Comparison of ENCODE assay signal across 13 cellular contexts in the genomic region with DNA sequence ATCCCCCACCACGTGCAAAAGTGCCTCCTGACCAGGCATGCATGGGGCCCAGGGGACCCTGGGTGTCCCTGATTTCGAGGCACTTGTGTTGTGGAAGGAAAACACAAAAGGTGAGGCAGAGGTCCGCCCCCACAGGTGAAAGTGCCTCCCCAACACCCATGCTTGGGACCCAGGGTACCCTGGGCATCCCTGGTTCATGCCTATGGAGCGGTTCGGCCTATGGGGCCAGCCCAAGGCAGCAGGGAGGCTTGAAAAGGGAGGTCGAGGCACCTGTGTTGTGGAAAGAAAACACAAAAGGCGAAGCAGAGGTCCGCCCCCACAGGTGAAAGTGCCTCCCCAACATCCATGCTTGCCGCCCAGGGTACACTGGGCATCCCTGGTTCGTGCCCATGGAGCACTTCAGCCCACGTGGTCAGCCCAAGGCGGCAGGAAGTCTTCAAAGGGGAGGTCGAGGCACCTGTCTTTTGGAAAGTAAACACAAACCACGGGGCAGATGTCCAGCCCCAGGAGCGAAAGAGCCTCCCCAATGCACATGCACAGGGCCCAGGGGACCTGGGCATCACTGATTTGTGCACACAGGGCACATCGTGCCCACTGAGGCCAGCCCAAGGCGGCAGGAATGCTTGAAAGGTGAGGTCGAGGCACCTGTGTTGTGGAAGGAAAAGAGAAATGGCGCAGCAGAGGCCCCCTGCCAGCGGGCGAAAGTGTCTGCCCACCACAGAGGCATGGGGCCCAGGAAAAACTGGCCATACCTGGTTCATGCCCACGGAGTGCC.
A peak's percentile ranks its signal among the peaks of the same experiment; 100 is the strongest.
DNase-seq lines count a peak whose midpoint lies in the region; ATAC-seq and TF ChIP-seq lines count a peak whose summit lies in the region.
"Had no signal": no experiment of that assay in that cellular context is flagged by ENCODE, and none has a peak within 500 bp of the region (broad histone marks: within the 10 kb centered on the region; RNA-seq: fewer than 3 reads in every experiment).

No MANE protein-coding gene starts in this region.

- H3K4me1 ChIP-seq in right atrium auricular region (no peaks in the 10 kb centered on the region), spleen (no peaks in the 10 kb centered on the region)

- H3K27me3 ChIP-seq in right atrium auricular region = no peaks in the 10 kb centered on the region
- H3K27me3 ChIP-seq in spleen (replicated peaks in 1 of 7) = no peaks in the 10 kb centered on the region

- intact Hi-C loops in spleen (cut with DNase I; ENCODE audit: low total_unique reads) = no loop called here

- no peak overlapping the region for H3K4me3 ChIP-seq in right atrium auricular region
- no peak overlapping the region for H3K4me3 ChIP-seq in spleen

- no peak for TF ChIP-seq POLR2A in spleen (IDR thresholded peaks at IDR 0.05)

- POLR2A ChIA-PET in activated CD4-positive, alpha-beta memory T cell treated with anti-CD3 and anti-CD28 coated beads, Interleukin-2, amount 10 ng/mL, durations not matched to agents 7 days and 5 days (lab: Charles Lee) = no interaction called here

- 64 to 75% (median 73%) methylated on average over 21 to 22 of the region's 22 CpGs for WGBS in spleen, 5 donors

- DNase-seq in activated CD4-positive, CD25-positive, alpha-beta regulatory T cell treated with anti-CD3 and anti-CD28 coated beads, Interleukin-2, amount 50 U/mL, for 72 hours = peak; percentile 22
- no peak for DNase-seq in activated CD4-positive, CD25-positive, alpha-beta regulatory T cell (lab: John Stamatoyannopoulos, UW)
- DNase-seq in activated CD4-positive, alpha-beta memory T cell treated with anti-CD3 and anti-CD28 coated beads, Interleukin-2, amount 10 ng/mL, durations not matched to agents 7 days and 5 days = peak; percentile 7
- DNase-seq in right atrium auricular region (ENCODE audit: low spot score) (peak; percentile 28), spleen (peak; percentile 50), SIG-M5 treated with dmso at 0.1 percent for 504 hours (lab: John Stamatoyannopoulos, UW; ENCODE audit: unreplicated experiment) (no peak), SHP77 (lab: John Stamatoyannopoulos, UW) (no peak)
- DNase-seq: 8988T, DMS79, hippocampal formation, mesendoderm, NCI-H2107 had no signal

- H3K27ac ChIP-seq in right atrium auricular region (no peak overlapping the region), spleen (no peak overlapping the region)

- peaks cover 27% of the 10 kb centered on the region for H3K9me3 Mint-ChIP-seq in activated CD4-positive, alpha-beta memory T cell treated with anti-CD3 and anti-CD28 coated beads, Interleukin-2, amount 10 ng/mL, durations not matched to agents 7 days and 5 days

- H3K36me3 ChIP-seq in right atrium auricular region = no peaks in the 10 kb centered on the region
- H3K36me3 ChIP-seq in spleen = no peaks in the 10 kb centered on the region

- CTCF ChIA-PET in activated CD4-positive, alpha-beta memory T cell treated with anti-CD3 and anti-CD28 coated beads, Interleukin-2, amount 10 ng/mL, durations not matched to agents 7 days and 5 days (lab: Charles Lee) = no interaction called here

- H3K27me3 Mint-ChIP-seq in activated CD4-positive, alpha-beta memory T cell treated with anti-CD3 and anti-CD28 coated beads, Interleukin-2, amount 10 ng/mL, durations not matched to agents 7 days and 5 days = no peaks in the 10 kb centered on the region

- H3K27ac Mint-ChIP-seq in activated CD4-positive, alpha-beta memory T cell treated with anti-CD3 and anti-CD28 coated beads, Interleukin-2, amount 10 ng/mL, durations not matched to agents 7 days and 5 days = no peak overlapping the region

- H3K36me3 Mint-ChIP-seq in activated CD4-positive, alpha-beta memory T cell treated with anti-CD3 and anti-CD28 coated beads, Interleukin-2, amount 10 ng/mL, durations not matched to agents 7 days and 5 days (ENCODE audit: low read depth) = no peaks in the 10 kb centered on the region

- no peak overlapping the region for H3K4me3 Mint-ChIP-seq in activated CD4-positive, alpha-beta memory T cell treated with anti-CD3 and anti-CD28 coated beads, Interleukin-2, amount 10 ng/mL, durations not matched to agents 7 days and 5 days

- ATAC-seq in HG02759 (IDR thresholded peaks at IDR 0.05; ENCODE audit: unreplicated experiment) = no peak

- H3K4me1 Mint-ChIP-seq in activated CD4-positive, alpha-beta memory T cell treated with anti-CD3 and anti-CD28 coated beads, Interleukin-2, amount 10 ng/mL, durations not matched to agents 7 days and 5 days = no peaks in the 10 kb centered on the region

- H3K9me3 ChIP-seq in right atrium auricular region (peaks cover 0 to 4% of the 10 kb centered on the region in 2 donors), spleen (peaks cover 0 to 100% (median 98%) of the 10 kb centered on the region in 8 donors)

- TF ChIP-seq CTCF in right atrium auricular region (IDR thresholded peaks at IDR 0.05) = no peak
- TF ChIP-seq CTCF in spleen (IDR thresholded peaks at IDR 0.05 in 8 of 11, conservative IDR thresholded peaks at IDR 0.05 in 3 of 11) = no peak

Comparison
In these comparisons a context has a peak if more than half of its experiments do, and no peak if none do; other contexts are left out.
1. DNase-seq: peak in activated CD4-positive, CD25-positive, alpha-beta regulatory T cell treated with anti-CD3 and anti-CD28 coated beads, Interleukin-2, amount 50 U/mL, for 72 hours (single experiment), activated CD4-positive, alpha-beta memory T cell treated with anti-CD3 and anti-CD28 coated beads, Interleukin-2, amount 10 ng/mL, durations not matched to agents 7 days and 5 days (single experiment), right atrium auricular region (single experiment) and spleen (single experiment); none in activated CD4-positive, CD25-positive, alpha-beta regulatory T cell (0 of 4), SIG-M5 treated with dmso at 0.1 percent for 504 hours (single experiment) and SHP77 (0 of 2).